8 cellular contexts compared by ENCODE assay signal in genomic region chr2:218291934-218292699, GRCh38. TPM values are rescaled to one million over a fixed set of nuclear protein-coding genes. Genes with fewer than 3 reads are reported as not detected.
A peak's percentile ranks its signal among the peaks of the same experiment; 100 is the strongest.
DNase-seq lines count a peak whose midpoint lies in the region; ATAC-seq and TF ChIP-seq lines count a peak whose summit lies in the region.

TSS of gene TMBIM1 (minus strand) at chr2:218292503. CDS start at chr2:218282141, 10,362 bp downstream.

- TF ChIP-seq POLR2A in Peyer's patch (IDR thresholded peaks at IDR 0.05) = peak; percentile 94 to 96

- peak within 1 kb of the TSS; percentile 94 for H3K18ac ChIP-seq in neuronal stem cell (ENCODE audit: low read length)

- peak within 1 kb of the TSS; percentile 87 for H2AK5ac ChIP-seq in neuronal stem cell (ENCODE audit: low read depth, low read length)

- WGBS in neuronal stem cell (ENCODE audit: extremely low coverage in 2 of 2, insufficient read length in 2 of 2, insufficient replicate concordance in 1 of 2), 2 donors = no CpG with 5 or more reads among the region's 62 CpGs

- H2BK120ac ChIP-seq in neuronal stem cell (ENCODE audit: low read depth, low read length) = peak within 1 kb of the TSS; percentile 96

- H3K9me3 ChIP-seq in Peyer's patch = no peaks in the 10 kb centered on the region
- H3K9me3 ChIP-seq in neuronal stem cell (replicated peaks in 1 of 2; ENCODE audit: control insufficient read depth in 2 of 2, insufficient read depth in 1 of 2, low read depth in 1 of 2, low read length in 2 of 2) = peaks cover 0 to 4% of the 10 kb centered on the region in 2 donors

- peak; percentile 78 for ATAC-seq in GM18867 (IDR thresholded peaks at IDR 0.05; ENCODE audit: unreplicated experiment)
- peak; percentile 57 for ATAC-seq in HG03095 (IDR thresholded peaks at IDR 0.05; ENCODE audit: unreplicated experiment)
- peak; percentile 72 for ATAC-seq in foreskin keratinocyte

- POLR2A ChIA-PET in AG04449 (lab: Yijun Ruan, JAX) = interaction anchor here (0.6 kb wide), 1 partner anchor 22 kb away, joined by 3 read pairs; the partner anchor contains the start of genes AAMP and PNKD

- H4K8ac ChIP-seq in neuronal stem cell (ENCODE audit: low read depth, low read length) = no peak within 1 kb of the TSS

- H3K9ac ChIP-seq in neuronal stem cell (ENCODE audit: low read depth, low read length, poor library complexity) = peak within 1 kb of the TSS; percentile 57

- H2BK5ac ChIP-seq in neuronal stem cell (ENCODE audit: low read length) = peak within 1 kb of the TSS; percentile 11

- H3K79me1 ChIP-seq in neuronal stem cell (ENCODE audit: low read depth, low read length) = no peaks in the 10 kb centered on the region

- H3K4ac ChIP-seq in neuronal stem cell (ENCODE audit: low read length) = no peak within 1 kb of the TSS

- H2BK12ac ChIP-seq in neuronal stem cell (ENCODE audit: low read length) = no peak within 1 kb of the TSS

- H4K91ac ChIP-seq in neuronal stem cell (ENCODE audit: low read depth, low read length, poor library complexity) = peak within 1 kb of the TSS; percentile 5

- H3K4me3 ChIP-seq in AG04449 (ENCODE audit: low read depth, low read length) (peak within 1 kb of the TSS; percentile 85), Peyer's patch (peak within 1 kb of the TSS; percentile 67 to 95 (median 86)), neuronal stem cell (ENCODE audit: low read length in 2 of 2) (peak within 1 kb of the TSS in 1 of 2 donors; percentile 76)

- H3K27me3 ChIP-seq in Peyer's patch (no peaks in the 10 kb centered on the region), foreskin keratinocyte (no peaks in the 10 kb centered on the region), neuronal stem cell (ENCODE audit: control insufficient read depth in 3 of 3, insufficient read depth in 3 of 3, low read depth in 1 of 3, low read length in 3 of 3) (peaks cover 0 to 46% (median 2%) of the 10 kb centered on the region in 3 experiments)

- TF ChIP-seq CTCF in AG04449 (IDR thresholded peaks at IDR 0.05; ENCODE audit: insufficient read depth, low read length, missing control alignments) (peak; percentile 64), Peyer's patch (IDR thresholded peaks at IDR 0.05) (peak; percentile 67 to 98 (median 98)), foreskin keratinocyte (conservative IDR thresholded peaks at IDR 0.05) (peak; percentile 96)

- H3K14ac ChIP-seq in neuronal stem cell (ENCODE audit: low read length) = peak within 1 kb of the TSS; percentile 64

- no peak for DNase-seq in AG04449 (ENCODE audit: low read depth, low spot score)
- DNase-seq in Peyer's patch = peak; percentile 76 to 90 (median 89)
- DNase-seq in activated gamma-delta T cell (lab: John Stamatoyannopoulos, UW) = peak; percentile 64
- no peak for DNase-seq in foreskin keratinocyte
- DNase-seq in neuronal stem cell (ENCODE audit: low spot score) = peak; percentile 61
- peak in 46 of 49 donors; percentile 26 to 94 (median 69) for DNase-seq in substantia nigra (lab: John Stamatoyannopoulos, UW)

- H3K27ac ChIP-seq in Peyer's patch (peak within 1 kb of the TSS; percentile 91 to 100 (median 97)), foreskin keratinocyte (peak within 1 kb of the TSS; percentile 98), neuronal stem cell (replicated peaks; ENCODE audit: low read length) (no peak within 1 kb of the TSS), substantia nigra (ENCODE audit: low read depth, low read length, poor library complexity, severe bottlenecking) (peak within 1 kb of the TSS; percentile 98)

- no peak within 1 kb of the TSS for H3K23ac ChIP-seq in neuronal stem cell (ENCODE audit: low read depth, low read length, poor library complexity)

- peak within 1 kb of the TSS; percentile 91 for H2BK15ac ChIP-seq in neuronal stem cell (ENCODE audit: low read length)

- H3K36me3 ChIP-seq in Peyer's patch = no peaks in the 10 kb centered on the region
- H3K36me3 ChIP-seq in neuronal stem cell (replicated peaks in 1 of 2; ENCODE audit: control insufficient read depth in 2 of 2, insufficient read depth in 2 of 2, low read length in 2 of 2) = no peaks in the 10 kb centered on the region

- H2AFZ ChIP-seq in neuronal stem cell (ENCODE audit: low read length) = peak within 1 kb of the TSS; percentile 72

- H3K4me1 ChIP-seq in Peyer's patch (peaks cover 9 to 57% (median 29%) of the 10 kb centered on the region in 4 donors), foreskin keratinocyte (peaks cover 44% of the 10 kb centered on the region), neuronal stem cell (ENCODE audit: control insufficient read depth in 2 of 2, insufficient read depth in 1 of 2, low read depth in 1 of 2, low read length in 2 of 2) (peaks cover 5 to 18% of the 10 kb centered on the region in 2 donors)

- peak within 1 kb of the TSS; percentile 58 for H3K4me2 ChIP-seq in neuronal stem cell (ENCODE audit: insufficient read depth, low read length, poor library complexity, severe bottlenecking)

- CTCF ChIA-PET in AG04449 (lab: Yijun Ruan, JAX) = interaction anchor here (0.6 to 11.8 kb wide), 44 partner anchors 9 to 396 kb away, joined by 3 to 118 read pairs (median 4); partner anchors contain the start of genes AAMP, CATIP and PNKD

RNA-seq across cellular contexts. Expression of gene TMBIM1, which starts in this region (rescaled TPM):
- total RNA-seq in Peyer's patch = 100 to 1,000 TPM in 3 of 4 donors, 10 to 100 TPM in 1; 97.4 to 431 (median 280) TPM
- 435 and 443 TPM in 2 replicates for total RNA-seq in foreskin keratinocyte
- polyA plus RNA-seq in foreskin keratinocyte = 367 and 396 TPM in 2 replicates
- 10.4 TPM for polyA plus RNA-seq in neuronal stem cell (2013, experiment 1 of 2)
- polyA plus RNA-seq in neuronal stem cell (2013, experiment 2 of 2) = 10.7 TPM

Comparison
In these comparisons a context has a peak if more than half of its experiments do, and no peak if none do; other contexts are left out.
1. DNase-seq: peak in Peyer's patch (3 of 3), activated gamma-delta T cell (single experiment), neuronal stem cell (single experiment) and substantia nigra (46 of 49); none in AG04449 (single experiment) and foreskin keratinocyte (0 of 2).
2. Peak in every context shown above with its lines, with median percentiles within 50 percentile points of each other: CTCF ChIP-seq and ATAC-seq.